21 cellular contexts compared by ENCODE assay signal in the genomic region with DNA sequence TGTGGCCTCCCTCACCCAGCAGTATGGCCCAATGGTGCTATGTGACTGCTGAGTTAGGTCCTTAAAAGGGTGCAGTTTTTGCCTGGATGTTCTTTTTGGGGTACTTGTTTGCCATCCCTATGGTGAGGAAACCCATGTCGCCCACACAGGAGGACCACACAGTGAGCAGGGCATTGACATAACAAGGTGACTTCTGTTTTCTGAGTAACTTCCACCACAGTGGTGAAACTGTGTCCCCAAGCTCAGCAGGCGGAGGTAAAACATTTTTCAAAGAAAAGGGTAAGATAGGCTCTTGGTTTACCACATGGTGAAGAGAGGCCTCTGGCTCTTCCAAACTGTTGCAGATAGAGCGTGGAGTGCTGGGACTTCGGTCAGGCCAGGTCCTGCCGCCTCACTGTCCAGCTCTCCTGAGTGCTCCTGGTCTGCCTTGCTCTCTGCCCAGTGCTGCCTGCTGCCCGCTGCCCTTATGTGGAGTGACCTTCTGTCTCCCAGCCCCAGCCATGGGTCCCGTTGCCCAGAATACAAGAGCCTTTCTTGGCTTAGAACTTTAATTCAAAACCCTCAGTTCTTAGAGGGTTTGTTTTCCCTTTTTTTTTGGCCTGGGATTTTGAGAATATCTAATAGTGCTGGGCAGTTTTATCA. TPM values are rescaled to one million over a fixed set of nuclear protein-coding genes. Genes with fewer than 3 reads are reported as not detected.
DNase-seq lines count a peak whose midpoint lies in the region; ATAC-seq and TF ChIP-seq lines count a peak whose summit lies in the region.
"Had no signal": no experiment of that assay in that cellular context is flagged by ENCODE, and none has a peak within 500 bp of the region (broad histone marks: within the 10 kb centered on the region; RNA-seq: fewer than 3 reads in every experiment).

No MANE protein-coding gene starts in this region.

- H3K27ac Mint-ChIP-seq in activated CD4-positive, alpha-beta memory T cell treated with anti-CD3 and anti-CD28 coated beads, Interleukin-2, amount 10 ng/mL, durations not matched to agents 7 days and 5 days = peak overlapping the region; percentile 57
- peak overlapping the region; percentile 22 for H3K27ac Mint-ChIP-seq in endodermal cell
- peak overlapping the region; percentile 86 for H3K27ac Mint-ChIP-seq in stimulated activated naive B cell treated with anti-CD40 and anti-IgM and Interleukin-4, amounts not matched to agents 10 μg/mL and 1 μg/mL and 100 μg/mL, for 72 hours
- H3K27ac Mint-ChIP-seq: CD4-positive, alpha-beta T cell; natural killer cell had no signal

- H3K4me1 Mint-ChIP-seq in activated CD4-positive, alpha-beta memory T cell treated with anti-CD3 and anti-CD28 coated beads, Interleukin-2, amount 10 ng/mL, durations not matched to agents 7 days and 5 days = peaks cover 48% of the 10 kb centered on the region
- peaks cover 16% of the 10 kb centered on the region for H3K4me1 Mint-ChIP-seq in endodermal cell
- H3K4me1 Mint-ChIP-seq in stimulated activated naive B cell treated with anti-CD40 and anti-IgM and Interleukin-4, amounts not matched to agents 10 μg/mL and 1 μg/mL and 100 μg/mL, for 72 hours = peaks cover 36 to 63% of the 10 kb centered on the region in 2 donors

- no peaks in the 10 kb centered on the region for H3K9me3 Mint-ChIP-seq in activated CD4-positive, alpha-beta memory T cell treated with anti-CD3 and anti-CD28 coated beads, Interleukin-2, amount 10 ng/mL, durations not matched to agents 7 days and 5 days
- no peaks in the 10 kb centered on the region for H3K9me3 Mint-ChIP-seq in endodermal cell
- peaks cover 0 to 2% of the 10 kb centered on the region in 2 donors for H3K9me3 Mint-ChIP-seq in stimulated activated naive B cell treated with anti-CD40 and anti-IgM and Interleukin-4, amounts not matched to agents 10 μg/mL and 1 μg/mL and 100 μg/mL, for 72 hours
- H3K9me3 Mint-ChIP-seq: CD4-positive, alpha-beta T cell; natural killer cell had no signal

- no peaks in the 10 kb centered on the region for H3K4me1 ChIP-seq in endodermal cell (ENCODE audit: control insufficient read depth, insufficient read depth, low read length)
- H3K4me1 ChIP-seq: tibial artery had no signal

- CTCF ChIA-PET in activated CD4-positive, alpha-beta memory T cell treated with anti-CD3 and anti-CD28 coated beads, Interleukin-2, amount 10 ng/mL, durations not matched to agents 7 days and 5 days (lab: Charles Lee) = no interaction called here

- H3K4me3 Mint-ChIP-seq in activated CD4-positive, alpha-beta memory T cell treated with anti-CD3 and anti-CD28 coated beads, Interleukin-2, amount 10 ng/mL, durations not matched to agents 7 days and 5 days = no peak overlapping the region
- H3K4me3 Mint-ChIP-seq in endodermal cell = no peak overlapping the region
- H3K4me3 Mint-ChIP-seq in stimulated activated naive B cell treated with anti-CD40 and anti-IgM and Interleukin-4, amounts not matched to agents 10 μg/mL and 1 μg/mL and 100 μg/mL, for 72 hours = no peak overlapping the region
- H3K4me3 Mint-ChIP-seq: CD4-positive, alpha-beta T cell; natural killer cell had no signal

- intact Hi-C loops in posterior vena cava (cut with DNase I) = no loop called here

- H3K9me3 ChIP-seq in endodermal cell (ENCODE audit: control insufficient read depth, low read length) = no peaks in the 10 kb centered on the region
- H3K9me3 ChIP-seq: ovary, SK-N-SH, tibial artery had no signal

- no peaks in the 10 kb centered on the region for H3K27me3 Mint-ChIP-seq in activated CD4-positive, alpha-beta memory T cell treated with anti-CD3 and anti-CD28 coated beads, Interleukin-2, amount 10 ng/mL, durations not matched to agents 7 days and 5 days
- no peaks in the 10 kb centered on the region for H3K27me3 Mint-ChIP-seq in endodermal cell (ENCODE audit: insufficient read depth)
- no peaks in the 10 kb centered on the region for H3K27me3 Mint-ChIP-seq in stimulated activated naive B cell treated with anti-CD40 and anti-IgM and Interleukin-4, amounts not matched to agents 10 μg/mL and 1 μg/mL and 100 μg/mL, for 72 hours
- H3K27me3 Mint-ChIP-seq: CD4-positive, alpha-beta T cell had no signal

- H3K27ac ChIP-seq in endodermal cell (ENCODE audit: low read depth, low read length) = no peak overlapping the region
- H3K27ac ChIP-seq: ovary, tibial artery had no signal

- peak; percentile 73 for DNase-seq in activated CD8-positive, alpha-beta memory T cell treated with anti-CD3 and anti-CD28 coated beads, Interleukin-2, amount 50 U/mL, for 48 hours
- DNase-seq in activated CD8-positive, alpha-beta memory T cell treated with anti-CD3 and anti-CD28 coated beads, Interleukin-2, amount 50 U/mL, for 4 hours = no peak
- DNase-seq in activated CD4-positive, alpha-beta memory T cell treated with anti-CD3 and anti-CD28 coated beads, Interleukin-2, amount 10 ng/mL, durations not matched to agents 7 days and 5 days = no peak
- DNase-seq in endodermal cell (no peak), SW480 (ENCODE audit: low spot score) (no peak), cortex of kidney (lab: John Stamatoyannopoulos, UW) (no peak), posterior vena cava (ENCODE audit: low spot score) (no peak)
- no peak for DNase-seq in stimulated activated naive B cell treated with anti-CD40 and anti-IgM and Interleukin-4, amounts not matched to agents 10 μg/mL and 1 μg/mL and 100 μg/mL, for 72 hours
- DNase-seq: activated naive CD4-positive, alpha-beta T cell; CD4-positive, alpha-beta T cell; effector CD4-positive, alpha-beta T cell; natural killer cell; NCI-H1417; NCI-H2171; NCI-H526; ovary; right cardiac atrium; SK-N-SH; stimulated activated CD4-positive, alpha-beta T cell treated with anti-CD3 and anti-CD28 coated beads, Interleukin-12 subunit alpha, Interleukin-12 subunit beta, amount 100 ng/mL, for 4 hours; tibial artery had no signal

- POLR2A ChIA-PET in activated CD4-positive, alpha-beta memory T cell treated with anti-CD3 and anti-CD28 coated beads, Interleukin-2, amount 10 ng/mL, durations not matched to agents 7 days and 5 days (lab: Charles Lee) = interaction anchor here (1.0 kb wide), 1 partner anchor 33 kb away, joined by 3 read pairs; no protein-coding TSS in a partner anchor

- no peaks in the 10 kb centered on the region for H3K36me3 ChIP-seq in endodermal cell (ENCODE audit: control insufficient read depth, insufficient read depth, low read length)
- H3K36me3 ChIP-seq: ovary had no signal

- no peak for TF ChIP-seq CTCF in endodermal cell (conservative IDR thresholded peaks at IDR 0.05)

- H3K9ac ChIP-seq in endodermal cell (ENCODE audit: extremely low read depth, low read length, poor library complexity, severe bottlenecking) = no peak overlapping the region
- H3K9ac ChIP-seq: SK-N-SH had no signal

- WGBS in endodermal cell (ENCODE audit: insufficient coverage in 1 of 2, insufficient read length in 1 of 2), 2 experiments = 83 to 92% methylated on average over 5 to 7 of the region's 7 CpGs

- H3K27me3 ChIP-seq in endodermal cell (ENCODE audit: control insufficient read depth, insufficient read depth, low read length, poor library complexity, severe bottlenecking) = no peaks in the 10 kb centered on the region
- H3K27me3 ChIP-seq: ovary, tibial artery had no signal

- no peak overlapping the region for H3K4me3 ChIP-seq in endodermal cell (ENCODE audit: low read length)
- H3K4me3 ChIP-seq: ovary, tibial artery had no signal

- H3K36me3 Mint-ChIP-seq in activated CD4-positive, alpha-beta memory T cell treated with anti-CD3 and anti-CD28 coated beads, Interleukin-2, amount 10 ng/mL, durations not matched to agents 7 days and 5 days (ENCODE audit: low read depth) = peaks cover 32% of the 10 kb centered on the region
- H3K36me3 Mint-ChIP-seq in endodermal cell (ENCODE audit: low read depth) = peaks cover 12% of the 10 kb centered on the region
- peaks cover 35 to 42% of the 10 kb centered on the region in 2 donors for H3K36me3 Mint-ChIP-seq in stimulated activated naive B cell treated with anti-CD40 and anti-IgM and Interleukin-4, amounts not matched to agents 10 μg/mL and 1 μg/mL and 100 μg/mL, for 72 hours
- H3K36me3 Mint-ChIP-seq: natural killer cell had no signal

- ATAC-seq in stimulated activated naive B cell treated with anti-CD40 and anti-IgM and Interleukin-4, amounts not matched to agents 10 μg/mL and 1 μg/mL and 100 μg/mL, for 72 hours (replicated peaks) = peak; percentile 23 to 65
- ATAC-seq: esophagus mucosa, natural killer cell had no signal

RNA-seq across cellular contexts. Expression of gene TRAF3, which starts 54.0 kb away (rescaled TPM):
- 10 to 100 TPM; 37.4 to 38.9 TPM for total RNA-seq in activated CD4-positive, alpha-beta memory T cell treated with anti-CD3 and anti-CD28 coated beads, Interleukin-2, amount 10 ng/mL, durations not matched to agents 7 days and 5 days
- 10 to 100 TPM; 16.7 to 23.8 TPM for total RNA-seq in endodermal cell
- polyA plus RNA-seq in endodermal cell (2013, experiment 1 of 2) = 17.5 TPM
- 18.9 TPM for polyA plus RNA-seq in endodermal cell (2013, experiment 2 of 2)
- 10 to 100 TPM; 17.8 to 28.0 TPM for total RNA-seq in posterior vena cava

Comparison
In these comparisons a context has a peak if more than half of its experiments do, and no peak if none do; other contexts are left out.
1. H3K27ac Mint-ChIP-seq: peak in every context shown above with its lines; median percentile 86 in stimulated activated naive B cell treated with anti-CD40 and anti-IgM and Interleukin-4, amounts not matched to agents 10 μg/mL and 1 μg/mL and 100 μg/mL, for 72 hours; 57 in activated CD4-positive, alpha-beta memory T cell treated with anti-CD3 and anti-CD28 coated beads, Interleukin-2, amount 10 ng/mL, durations not matched to agents 7 days and 5 days; 22 in endodermal cell.